12 cellular contexts compared by ENCODE assay signal in genomic region chr2:3578987-3579386, GRCh38. TPM values are rescaled to one million over a fixed set of nuclear protein-coding genes. Genes with fewer than 3 reads are reported as not detected.
DNase-seq lines count a peak whose midpoint lies in the region; ATAC-seq and TF ChIP-seq lines count a peak whose summit lies in the region.
"Had no signal": no experiment of that assay in that cellular context is flagged by ENCODE, and none has a peak within 500 bp of the region (broad histone marks: within the 10 kb centered on the region; RNA-seq: fewer than 3 reads in every experiment).

No MANE protein-coding gene starts in this region.

- no peak for TF ChIP-seq CTCF in activated CD8-positive, alpha-beta T cell treated with anti-CD3 and anti-CD28 coated beads for 36 hours (IDR thresholded peaks at IDR 0.05)
- no peak for TF ChIP-seq CTCF in RWPE2 (IDR thresholded peaks at IDR 0.05; ENCODE audit: poor library complexity, severe bottlenecking)
- TF ChIP-seq CTCF in endothelial cell (IDR thresholded peaks at IDR 0.05; ENCODE audit: unreplicated experiment), result no peak
- TF ChIP-seq CTCF in smooth muscle cell (IDR thresholded peaks at IDR 0.05; ENCODE audit: borderline replicate concordance, insufficient read depth, poor library complexity, severe bottlenecking), result no peak

- H3K4me1 ChIP-seq in RWPE2 (ENCODE audit: insufficient read depth, poor library complexity, severe bottlenecking), result peaks cover 23% of the 10 kb centered on the region
- H3K4me1 ChIP-seq in smooth muscle cell (ENCODE audit: low read depth), result peaks cover 28% of the 10 kb centered on the region

- H3K27me3 ChIP-seq in RWPE2 (ENCODE audit: insufficient read depth, poor library complexity, severe bottlenecking), result no peaks in the 10 kb centered on the region
- no peaks in the 10 kb centered on the region for H3K27me3 ChIP-seq in smooth muscle cell (ENCODE audit: low read depth)
- H3K27me3 ChIP-seq: body of pancreas, upper lobe of right lung had no signal

- peaks cover 51% of the 10 kb centered on the region for H3K79me2 ChIP-seq in smooth muscle cell (ENCODE audit: low read depth)

- no peaks in the 10 kb centered on the region for H3K9me3 Mint-ChIP-seq in activated CD8-positive, alpha-beta T cell treated with anti-CD3 and anti-CD28 coated beads for 36 hours
- H3K9me3 Mint-ChIP-seq in activated CD8-positive, alpha-beta T cell treated with anti-CD3 and anti-CD28 coated beads, Interleukin-2, amount 10 ng/mL, durations not matched to agents 7 days and 5 days (ENCODE audit: insufficient read depth), result no peaks in the 10 kb centered on the region
- no peaks in the 10 kb centered on the region for H3K9me3 Mint-ChIP-seq in endothelial cell (ENCODE audit: unreplicated experiment)

- H3K27me3 Mint-ChIP-seq in activated CD8-positive, alpha-beta T cell treated with anti-CD3 and anti-CD28 coated beads for 36 hours, result no peaks in the 10 kb centered on the region
- H3K27me3 Mint-ChIP-seq in activated CD8-positive, alpha-beta T cell treated with anti-CD3 and anti-CD28 coated beads, Interleukin-2, amount 10 ng/mL, durations not matched to agents 7 days and 5 days (ENCODE audit: low read depth), result no peaks in the 10 kb centered on the region
- peaks cover 5% of the 10 kb centered on the region for H3K27me3 Mint-ChIP-seq in endothelial cell (ENCODE audit: unreplicated experiment)

- peaks cover 66% of the 10 kb centered on the region for H3K36me3 Mint-ChIP-seq in activated CD8-positive, alpha-beta T cell treated with anti-CD3 and anti-CD28 coated beads for 36 hours (ENCODE audit: low read depth)
- peaks cover 72% of the 10 kb centered on the region for H3K36me3 Mint-ChIP-seq in activated CD8-positive, alpha-beta T cell treated with anti-CD3 and anti-CD28 coated beads, Interleukin-2, amount 10 ng/mL, durations not matched to agents 7 days and 5 days (ENCODE audit: low read depth)
- H3K36me3 Mint-ChIP-seq in endothelial cell (ENCODE audit: low read depth, unreplicated experiment), result peaks cover 36% of the 10 kb centered on the region

- peaks cover 76% of the 10 kb centered on the region for H3K36me3 ChIP-seq in RWPE2 (ENCODE audit: low read depth)
- H3K36me3 ChIP-seq in smooth muscle cell (ENCODE audit: low read depth), result peaks cover 18% of the 10 kb centered on the region

- 95% methylated on average over 5 of the region's 5 CpGs for WGBS in smooth muscle cell (ENCODE audit: low lambda C conversion rate)

- H4K20me1 ChIP-seq in smooth muscle cell (ENCODE audit: low read depth), result peaks cover 67% of the 10 kb centered on the region

- H3K4me3 ChIP-seq in RWPE2 (ENCODE audit: severe bottlenecking) (no peak overlapping the region), smooth muscle cell (no peak overlapping the region)
- H3K4me3 ChIP-seq: body of pancreas, upper lobe of right lung had no signal

- CTCF ChIA-PET in activated CD8-positive, alpha-beta T cell treated with anti-CD3 and anti-CD28 coated beads for 36 hours (lab: Charles Lee), result interaction anchor here (2.0 kb wide), 1 partner anchor 72 kb away, joined by 9 read pairs; no protein-coding TSS in a partner anchor
- CTCF ChIA-PET in activated CD8-positive, alpha-beta T cell treated with anti-CD3 and anti-CD28 coated beads, Interleukin-2, amount 10 ng/mL, durations not matched to agents 7 days and 5 days (lab: Charles Lee), result no interaction called here

- H3K9ac ChIP-seq in smooth muscle cell (ENCODE audit: low read depth), result peak overlapping the region; percentile 19

- intact Hi-C loops in activated CD8-positive, alpha-beta T cell treated with anti-CD3 and anti-CD28 coated beads for 36 hours (cut with micrococcal nuclease), result loop anchor here (5.0 kb wide), 1 partner anchor 73 kb away; no protein-coding TSS in a partner anchor

- H3K4me3 Mint-ChIP-seq in activated CD8-positive, alpha-beta T cell treated with anti-CD3 and anti-CD28 coated beads for 36 hours, result peak overlapping the region; percentile 97
- no peak overlapping the region for H3K4me3 Mint-ChIP-seq in activated CD8-positive, alpha-beta T cell treated with anti-CD3 and anti-CD28 coated beads, Interleukin-2, amount 10 ng/mL, durations not matched to agents 7 days and 5 days
- H3K4me3 Mint-ChIP-seq in endothelial cell (ENCODE audit: unreplicated experiment), result no peak overlapping the region

- H2AFZ ChIP-seq in smooth muscle cell (ENCODE audit: low read depth), result no peak overlapping the region

- ATAC-seq in activated CD8-positive, alpha-beta T cell treated with anti-CD3 and anti-CD28 coated beads for 36 hours, result no peak
- ATAC-seq in activated CD8-positive, alpha-beta T cell treated with anti-CD3 and anti-CD28 coated beads, Interleukin-2, amount 10 ng/mL, durations not matched to agents 7 days and 5 days, result no peak
- no peak for ATAC-seq in RWPE2 (ENCODE audit: low read depth)
- ATAC-seq in HG03378 (IDR thresholded peaks at IDR 0.05; ENCODE audit: unreplicated experiment), result no peak
- ATAC-seq in HG03045 (IDR thresholded peaks at IDR 0.05; ENCODE audit: unreplicated experiment), result no peak
- ATAC-seq: body of pancreas, upper lobe of right lung had no signal

- peak overlapping the region; percentile 97 for H3K27ac Mint-ChIP-seq in activated CD8-positive, alpha-beta T cell treated with anti-CD3 and anti-CD28 coated beads for 36 hours
- H3K27ac Mint-ChIP-seq in activated CD8-positive, alpha-beta T cell treated with anti-CD3 and anti-CD28 coated beads, Interleukin-2, amount 10 ng/mL, durations not matched to agents 7 days and 5 days, result no peak overlapping the region
- H3K27ac Mint-ChIP-seq in endothelial cell (ENCODE audit: unreplicated experiment), result peak overlapping the region; percentile 10

- peak overlapping the region; percentile 8 for H3K27ac ChIP-seq in RWPE2 (ENCODE audit: poor library complexity, severe bottlenecking)
- peak overlapping the region; percentile 83 for H3K27ac ChIP-seq in smooth muscle cell (ENCODE audit: low read depth)
- H3K27ac ChIP-seq: body of pancreas, upper lobe of right lung had no signal

- no peak for DNase-seq in activated CD8-positive, alpha-beta T cell treated with anti-CD3 and anti-CD28 coated beads for 36 hours
- DNase-seq in activated CD8-positive, alpha-beta T cell treated with anti-CD3 and anti-CD28 coated beads, Interleukin-2, amount 10 ng/mL, durations not matched to agents 7 days and 5 days, result no peak
- DNase-seq in RWPE2 (ENCODE audit: low spot score) (no peak), endothelial cell (ENCODE audit: low spot score) (no peak), smooth muscle cell (lab: John Stamatoyannopoulos, UW; ENCODE audit: unreplicated experiment) (no peak)
- no peak for DNase-seq in stimulated activated naive CD4-positive, alpha-beta T cell treated with Interleukin-2 at 50 U/mL for 16 hours (lab: John Stamatoyannopoulos, UW)
- DNase-seq: activated CD4-positive, alpha-beta T cell treated with anti-CD3 and anti-CD28 coated beads, Interleukin-2, amount 50 U/mL, for 1 hour; body of pancreas; NCI-H510A treated with DMSO at 0.1 percent for 48 hours; upper lobe of right lung had no signal

- peaks cover 34% of the 10 kb centered on the region for H3F3A ChIP-seq in smooth muscle cell (ENCODE audit: low read depth)

- POLR2A ChIA-PET in activated CD8-positive, alpha-beta T cell treated with anti-CD3 and anti-CD28 coated beads for 36 hours (lab: Charles Lee), result interaction anchor here (1.0 to 4.5 kb wide), 6 partner anchors 8 to 72 kb away, joined by 3 to 30 read pairs (median 6); partner anchors contain the start of genes COLEC11 and RNASEH1
- POLR2A ChIA-PET in activated CD8-positive, alpha-beta T cell treated with anti-CD3 and anti-CD28 coated beads, Interleukin-2, amount 10 ng/mL, durations not matched to agents 7 days and 5 days (lab: Charles Lee), result interaction anchor here (0.8 to 2.2 kb wide), 2 partner anchors 14 to 60 kb away, joined by 3 to 9 read pairs; no protein-coding TSS in a partner anchor

- peak overlapping the region; percentile 100 for H3K4me2 ChIP-seq in smooth muscle cell

- H3K4me1 Mint-ChIP-seq in activated CD8-positive, alpha-beta T cell treated with anti-CD3 and anti-CD28 coated beads for 36 hours (ENCODE audit: low read depth), result peaks cover 42% of the 10 kb centered on the region
- H3K4me1 Mint-ChIP-seq in activated CD8-positive, alpha-beta T cell treated with anti-CD3 and anti-CD28 coated beads, Interleukin-2, amount 10 ng/mL, durations not matched to agents 7 days and 5 days (ENCODE audit: low read depth), result peaks cover 55% of the 10 kb centered on the region
- H3K4me1 Mint-ChIP-seq in endothelial cell (ENCODE audit: unreplicated experiment), result peaks cover 23% of the 10 kb centered on the region

- H3K9me3 ChIP-seq in RWPE2 (ENCODE audit: severe bottlenecking) (no peaks in the 10 kb centered on the region), smooth muscle cell (replicated peaks; ENCODE audit: low read depth) (no peaks in the 10 kb centered on the region)
- H3K9me3 ChIP-seq: body of pancreas, upper lobe of right lung had no signal

RNA-seq across cellular contexts. Expression of gene RPS7, which starts 3.9 kb away (rescaled TPM):
- 1,000 to 10,000 TPM; 1,838 to 1,893 TPM for total RNA-seq in activated CD8-positive, alpha-beta T cell treated with anti-CD3 and anti-CD28 coated beads for 36 hours
- total RNA-seq in activated CD8-positive, alpha-beta T cell treated with anti-CD3 and anti-CD28 coated beads, Interleukin-2, amount 10 ng/mL, durations not matched to agents 7 days and 5 days, result 1,000 to 10,000 TPM; 1,229 to 1,232 TPM
- total RNA-seq in endothelial cell (ENCODE audit: unreplicated experiment), result 1,549 TPM
- 2,961 and 3,073 TPM in 2 replicates for total RNA-seq in smooth muscle cell
- 458 and 471 TPM in 2 replicates for polyA plus RNA-seq in smooth muscle cell

RNA-seq across cellular contexts. Expression of gene COLEC11, which starts 15.9 kb away (rescaled TPM):
- under 1 TPM in 1 of 2 experiments, not detected in 1; 0.49 TPM for total RNA-seq in activated CD8-positive, alpha-beta T cell treated with anti-CD3 and anti-CD28 coated beads for 36 hours
- total RNA-seq in activated CD8-positive, alpha-beta T cell treated with anti-CD3 and anti-CD28 coated beads, Interleukin-2, amount 10 ng/mL, durations not matched to agents 7 days and 5 days, result not detected
- 2.3 TPM for total RNA-seq in endothelial cell (ENCODE audit: unreplicated experiment)
- total RNA-seq in smooth muscle cell, result 18.1 and 24.9 TPM in 2 replicates
- polyA plus RNA-seq in smooth muscle cell, result 24.0 and 30.8 TPM in 2 replicates

RNA-seq across cellular contexts. Expression of gene RNASEH1, which starts 20.9 kb away (rescaled TPM):
- total RNA-seq in activated CD8-positive, alpha-beta T cell treated with anti-CD3 and anti-CD28 coated beads for 36 hours, result 10 to 100 TPM; 23.4 to 24.7 TPM
- total RNA-seq in activated CD8-positive, alpha-beta T cell treated with anti-CD3 and anti-CD28 coated beads, Interleukin-2, amount 10 ng/mL, durations not matched to agents 7 days and 5 days, result 10 to 100 TPM; 27.1 to 28.9 TPM
- total RNA-seq in endothelial cell (ENCODE audit: unreplicated experiment), result 24.4 TPM
- 18.3 and 22.0 TPM in 2 replicates for total RNA-seq in smooth muscle cell
- 32.7 and 39.2 TPM in 2 replicates for polyA plus RNA-seq in smooth muscle cell

RNA-seq across cellular contexts. Expression of gene ADI1, which starts 59.7 kb away (rescaled TPM):
- 10 to 100 TPM; 15.7 to 18.2 TPM for total RNA-seq in activated CD8-positive, alpha-beta T cell treated with anti-CD3 and anti-CD28 coated beads for 36 hours
- 10 to 100 TPM; 17.5 to 19.8 TPM for total RNA-seq in activated CD8-positive, alpha-beta T cell treated with anti-CD3 and anti-CD28 coated beads, Interleukin-2, amount 10 ng/mL, durations not matched to agents 7 days and 5 days
- total RNA-seq in endothelial cell (ENCODE audit: unreplicated experiment) (21.6 TPM), smooth muscle cell (19.0 and 27.3 TPM in 2 replicates)
- 30.9 and 35.0 TPM in 2 replicates for polyA plus RNA-seq in smooth muscle cell
